8 cellular contexts compared by ENCODE assay signal in genomic region chr1:235093685-235094592, GRCh38. TPM values are rescaled to one million over a fixed set of nuclear protein-coding genes. Genes with fewer than 3 reads are reported as not detected.
A peak's percentile ranks its signal among the peaks of the same experiment; 100 is the strongest.
DNase-seq lines count a peak whose midpoint lies in the region; ATAC-seq and TF ChIP-seq lines count a peak whose summit lies in the region.

No MANE protein-coding gene starts in this region.

- no peaks in the 10 kb centered on the region for H3K9me3 Mint-ChIP-seq in chondrocyte (ENCODE audit: low read depth)

- ATAC-seq in HG02759 (IDR thresholded peaks at IDR 0.05; ENCODE audit: unreplicated experiment) (peak; percentile 84), left lobe of liver (peak; percentile 93), GM21515 (IDR thresholded peaks at IDR 0.05; ENCODE audit: unreplicated experiment) (no peak)

- peaks cover 23% of the 10 kb centered on the region for H3K4me1 Mint-ChIP-seq in chondrocyte (ENCODE audit: low read depth)

- H3K27ac Mint-ChIP-seq in chondrocyte (ENCODE audit: unreplicated experiment): no peak overlapping the region

- TF ChIP-seq CTCF in chondrocyte (IDR thresholded peaks at IDR 0.05): peak; percentile 87

- no peaks in the 10 kb centered on the region for H3K36me3 Mint-ChIP-seq in chondrocyte (ENCODE audit: low read depth)

- DNase-seq in Daoy (ENCODE audit: low read depth): peak; percentile 74
- DNase-seq in NCI-H460 (ENCODE audit: extremely low read depth, low read depth): peak; percentile 64
- DNase-seq in activated CD4-positive, alpha-beta T cell treated with anti-CD3 and anti-CD28 coated beads for 1 hour: peak; percentile 73
- DNase-seq in chondrocyte (ENCODE audit: low spot score): no peak
- DNase-seq in left lobe of liver (ENCODE audit: low spot score): peak; percentile 72
- DNase-seq in stimulated activated CD4-positive, alpha-beta T cell treated with anti-CD3 and anti-CD28 coated beads, Interleukin-1b, Interleukin-23, amount 100 ng/mL, for 48 hours: peak; percentile 81

- no peaks in the 10 kb centered on the region for H3K27me3 Mint-ChIP-seq in chondrocyte (ENCODE audit: low read depth)

- H3K4me3 Mint-ChIP-seq in chondrocyte (ENCODE audit: unreplicated experiment): peak overlapping the region; percentile 37

RNA-seq across cellular contexts. Expression of gene TOMM20, which starts 34.7 kb away (rescaled TPM):
- total RNA-seq in Daoy (2014; rRNA removed; shearing (Covaris generic)): 73.2 and 86.1 TPM in 2 replicates
- 210 and 262 TPM in 2 replicates for total RNA-seq in NCI-H460 (2014; rRNA removed; shearing (Covaris generic))
- 79.4 and 129 TPM in 2 replicates for polyA plus RNA-seq in NCI-H460 (2014; cell fraction: nucleus; rRNA removed)
- 66.3 to 89.1 TPM (median 80.7 TPM) in 3 replicates for total RNA-seq in chondrocyte
- total RNA-seq in left lobe of liver: 48.7 TPM
